ENCODE assay signal across 33 cellular contexts in the genomic region with DNA sequence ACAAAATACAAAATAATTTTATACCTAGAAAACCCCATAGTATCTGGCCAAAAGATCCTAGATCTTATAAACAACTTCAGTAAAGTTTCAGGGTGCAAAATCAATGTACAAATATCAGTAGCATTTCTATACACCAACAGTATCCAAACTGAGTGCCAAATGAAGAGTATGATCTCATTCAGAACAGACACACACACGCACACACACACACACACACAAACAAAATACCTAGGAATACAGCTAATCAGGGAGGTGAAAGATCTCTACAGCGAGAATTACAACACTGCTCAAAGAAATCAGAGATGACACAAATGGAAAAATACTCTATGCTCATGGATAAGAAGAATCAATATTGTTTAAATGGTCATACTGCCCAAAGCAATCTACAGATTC. TPM values are rescaled to one million over a fixed set of nuclear protein-coding genes. Genes with fewer than 3 reads are reported as not detected.
DNase-seq lines count a peak whose midpoint lies in the region; ATAC-seq and TF ChIP-seq lines count a peak whose summit lies in the region.
"Had no signal": no experiment of that assay in that cellular context is flagged by ENCODE, and none has a peak within 500 bp of the region (broad histone marks: within the 10 kb centered on the region; RNA-seq: fewer than 3 reads in every experiment).

No MANE protein-coding gene starts in this region.

- no peaks in the 10 kb centered on the region for H3K27me3 ChIP-seq in KMS-11 (ENCODE audit: insufficient read depth, low read depth)
- H3K27me3 ChIP-seq in brain microvascular endothelial cell (replicated peaks) = no peaks in the 10 kb centered on the region
- no peaks in the 10 kb centered on the region for H3K27me3 ChIP-seq in mesenchymal stem cell (ENCODE audit: control insufficient read depth in 1 of 2, insufficient read depth in 1 of 2, low read length in 2 of 2)
- no peaks in the 10 kb centered on the region for H3K27me3 ChIP-seq in CD4-positive, alpha-beta T cell (ENCODE audit: control insufficient read depth, insufficient read depth, low read length)
- H3K27me3 ChIP-seq: breast epithelium, spleen, transverse colon had no signal

- H2BK5ac ChIP-seq in mesenchymal stem cell (ENCODE audit: low read depth, low read length, poor library complexity, severe bottlenecking) = no peak overlapping the region

- H3K4me3 Mint-ChIP-seq in CD4-positive, alpha-beta T cell = no peak overlapping the region
- H3K4me3 Mint-ChIP-seq in activated CD4-positive, alpha-beta memory T cell treated with anti-CD3 and anti-CD28 coated beads for 36 hours = no peak overlapping the region
- H3K4me3 Mint-ChIP-seq: activated CD4-positive, alpha-beta T cell treated with anti-CD3 and anti-CD28 coated beads, Interleukin-2, amount 10 ng/mL, durations not matched to agents 24 days and 14 days; activated T-cell treated with anti-CD3 and anti-CD28 coated beads, Interleukin-2, amount 50 U/mL, for 4 hours; H9; natural killer cell had no signal

- H2AK5ac ChIP-seq in mesenchymal stem cell (ENCODE audit: low read length, severe bottlenecking) = no peak overlapping the region

- peak overlapping the region; percentile 23; the same call in 1 of the 2 replicates for H3K27ac ChIP-seq in KMS-11
- H3K27ac ChIP-seq in brain microvascular endothelial cell = no peak overlapping the region
- H3K27ac ChIP-seq in mesenchymal stem cell (ENCODE audit: low read length, poor library complexity, severe bottlenecking) = no peak overlapping the region
- H3K27ac ChIP-seq in CD4-positive, alpha-beta T cell (ENCODE audit: low read depth, low read length) = no peak overlapping the region
- H3K27ac ChIP-seq: breast epithelium, coronary artery, left ventricle myocardium inferior, parathyroid adenoma, spleen, transverse colon had no signal

- peak; percentile 11 for DNase-seq in ELR (ENCODE audit: low read depth)
- DNase-seq in brain microvascular endothelial cell = peak; percentile 31
- peak; percentile 39 for DNase-seq in mesenchymal stem cell
- DNase-seq in islet precursor cell = no peak
- no peak for DNase-seq in CD4-positive, alpha-beta T cell
- no peak for DNase-seq in activated CD4-positive, alpha-beta memory T cell treated with anti-CD3 and anti-CD28 coated beads for 36 hours
- DNase-seq: ACHN; activated CD4-positive, alpha-beta T cell treated with anti-CD3 and anti-CD28 coated beads, Interleukin-2, amount 10 ng/mL, durations not matched to agents 24 days and 14 days; activated naive CD4-positive, alpha-beta T cell treated with Interleukin-2 at 50 U/mL for 16 hours; activated T-cell treated with anti-CD3 and anti-CD28 coated beads, Interleukin-2, amount 50 U/mL, for 4 hours; amniotic stem cell; COR-L47; DMS53; effector memory CD4-positive, alpha-beta T cell; GDM1; H9; hypothalamus; KG1; left ventricle myocardium inferior; midbrain; natural killer cell; NCI-H1694; NCI-H2171; NCI-H524; PC-3; spleen; transverse colon had no signal

- H3K9ac ChIP-seq in KMS-11 = no peak overlapping the region
- no peak overlapping the region for H3K9ac ChIP-seq in mesenchymal stem cell (ENCODE audit: low read length)
- H3K9ac ChIP-seq: parathyroid adenoma had no signal

- no peak overlapping the region for H3K23ac ChIP-seq in mesenchymal stem cell (ENCODE audit: low read length in 2 of 2)

- H3K4ac ChIP-seq in mesenchymal stem cell (ENCODE audit: low read depth in 1 of 2, low read length in 2 of 2) = no peak overlapping the region

- WGBS in mesenchymal stem cell = 67% methylated on average over 1 of the region's 2 CpGs

- no peak overlapping the region for H3K27ac Mint-ChIP-seq in CD4-positive, alpha-beta T cell
- no peak overlapping the region for H3K27ac Mint-ChIP-seq in activated CD4-positive, alpha-beta memory T cell treated with anti-CD3 and anti-CD28 coated beads for 36 hours
- H3K27ac Mint-ChIP-seq: activated CD4-positive, alpha-beta T cell treated with anti-CD3 and anti-CD28 coated beads, Interleukin-2, amount 10 ng/mL, durations not matched to agents 24 days and 14 days; H9 had no signal

- intact Hi-C loops in CD4-positive, alpha-beta T cell (cut with DNase I, micrococcal nuclease) = no loop called here
- intact Hi-C loops in activated CD4-positive, alpha-beta memory T cell treated with anti-CD3 and anti-CD28 coated beads for 36 hours (cut with micrococcal nuclease) = no loop called here

- peaks cover 4% of the 10 kb centered on the region for H3K79me1 ChIP-seq in mesenchymal stem cell (replicated peaks; ENCODE audit: low read length, poor library complexity, severe bottlenecking)

- H2BK120ac ChIP-seq in mesenchymal stem cell (ENCODE audit: low read depth, low read length) = no peak overlapping the region

- no peak overlapping the region for H4K91ac ChIP-seq in mesenchymal stem cell (ENCODE audit: low read length)

- H4K20me1 ChIP-seq in KMS-11 (ENCODE audit: insufficient read depth) = no peaks in the 10 kb centered on the region

- no peak overlapping the region for H2BK12ac ChIP-seq in mesenchymal stem cell (ENCODE audit: low read length in 2 of 2)

- no peaks in the 10 kb centered on the region for H3K4me1 Mint-ChIP-seq in CD4-positive, alpha-beta T cell (ENCODE audit: low read depth)
- no peaks in the 10 kb centered on the region for H3K4me1 Mint-ChIP-seq in activated CD4-positive, alpha-beta memory T cell treated with anti-CD3 and anti-CD28 coated beads for 36 hours (ENCODE audit: low read depth)
- H3K4me1 Mint-ChIP-seq: H9 had no signal

- H3K14ac ChIP-seq in mesenchymal stem cell (ENCODE audit: low read length in 2 of 2) = no peak overlapping the region

- H2BK15ac ChIP-seq in mesenchymal stem cell (ENCODE audit: low read depth, poor library complexity, severe bottlenecking) = no peak overlapping the region

- H3K4me1 ChIP-seq in KMS-11 (ENCODE audit: low read depth, poor library complexity, severe bottlenecking) (peaks cover 27% of the 10 kb centered on the region), mesenchymal stem cell (ENCODE audit: control insufficient read depth, insufficient read depth, low read depth, low read length) (no peaks in the 10 kb centered on the region)
- H3K4me1 ChIP-seq: breast epithelium, parathyroid adenoma, spleen, transverse colon had no signal

- peak overlapping the region; percentile 77 for H3K4me2 ChIP-seq in KMS-11
- no peak overlapping the region for H3K4me2 ChIP-seq in mesenchymal stem cell (ENCODE audit: low read length, poor library complexity, severe bottlenecking)

- H3K27me3 Mint-ChIP-seq in CD4-positive, alpha-beta T cell = no peaks in the 10 kb centered on the region
- H3K27me3 Mint-ChIP-seq in activated CD4-positive, alpha-beta memory T cell treated with anti-CD3 and anti-CD28 coated beads for 36 hours = no peaks in the 10 kb centered on the region

- no peaks in the 10 kb centered on the region for H3K79me2 ChIP-seq in KMS-11 (ENCODE audit: insufficient read depth, low read depth)

- no peaks in the 10 kb centered on the region for H3K9me3 ChIP-seq in mesenchymal stem cell (ENCODE audit: control insufficient read depth, low read length)
- H3K9me3 ChIP-seq in CD4-positive, alpha-beta T cell (ENCODE audit: control insufficient read depth, low read length) = no peaks in the 10 kb centered on the region
- H3K9me3 ChIP-seq: breast epithelium, left ventricle myocardium inferior, spleen, transverse colon had no signal

- POLR2A ChIA-PET in CD4-positive, alpha-beta T cell (lab: Charles Lee) = no interaction called here
- POLR2A ChIA-PET in activated CD4-positive, alpha-beta memory T cell treated with anti-CD3 and anti-CD28 coated beads for 36 hours (lab: Charles Lee) = no interaction called here

- in situ Hi-C loops in brain microvascular endothelial cell (cut with HindIII; ENCODE audit: low pct_ligation_motif_present, low sequenced_read_pairs) = no loop called here

- ATAC-seq in GM18502 (IDR thresholded peaks at IDR 0.05; ENCODE audit: poor library complexity, unreplicated experiment) = no peak
- no peak for ATAC-seq in CD4-positive, alpha-beta T cell (ENCODE audit: poor library complexity)
- ATAC-seq: activated T-cell treated with anti-CD3 and anti-CD28 coated beads, Interleukin-2, amount 50 U/mL, for 4 hours; PC-3; Right ventricle myocardium inferior had no signal

- H3K36me3 ChIP-seq in KMS-11 (ENCODE audit: insufficient read depth) (no peaks in the 10 kb centered on the region), brain microvascular endothelial cell (replicated peaks) (no peaks in the 10 kb centered on the region), mesenchymal stem cell (ENCODE audit: control insufficient read depth in 1 of 2, insufficient read depth in 2 of 2, low read depth in 1 of 2, low read length in 2 of 2) (no peaks in the 10 kb centered on the region)
- H3K36me3 ChIP-seq: breast epithelium, left ventricle myocardium inferior, spleen, transverse colon had no signal

- H2AFZ ChIP-seq in KMS-11 (ENCODE audit: low read depth) (no peak overlapping the region), mesenchymal stem cell (ENCODE audit: low read depth, low read length) (no peak overlapping the region)
- H2AFZ ChIP-seq: parathyroid adenoma had no signal

- no peak overlapping the region for H3K18ac ChIP-seq in mesenchymal stem cell (ENCODE audit: low read depth in 1 of 2, low read length in 2 of 2)

- no peaks in the 10 kb centered on the region for H3K9me3 Mint-ChIP-seq in CD4-positive, alpha-beta T cell
- no peaks in the 10 kb centered on the region for H3K9me3 Mint-ChIP-seq in activated CD4-positive, alpha-beta memory T cell treated with anti-CD3 and anti-CD28 coated beads for 36 hours
- H3K9me3 Mint-ChIP-seq: activated CD4-positive, alpha-beta T cell treated with anti-CD3 and anti-CD28 coated beads, Interleukin-2, amount 10 ng/mL, durations not matched to agents 24 days and 14 days; activated T-cell treated with anti-CD3 and anti-CD28 coated beads, Interleukin-2, amount 50 U/mL, for 4 hours; H9; natural killer cell had no signal

- TF ChIP-seq CTCF in KMS-11 (conservative IDR thresholded peaks at IDR 0.05; ENCODE audit: low read depth, low read length) = no peak
- TF ChIP-seq CTCF in brain microvascular endothelial cell (IDR thresholded peaks at IDR 0.05; ENCODE audit: low read depth, low read length, missing control alignments) = no peak
- TF ChIP-seq CTCF in CD4-positive, alpha-beta T cell (IDR thresholded peaks at IDR 0.05) = no peak

- H3K4me3 ChIP-seq in KMS-11 (IDR thresholded peaks at IDR 0.05; ENCODE audit: insufficient read depth, low read depth, low read length) (no peak overlapping the region), brain microvascular endothelial cell (ENCODE audit: low read depth, low read length) (no peak overlapping the region), mesenchymal stem cell (ENCODE audit: insufficient read depth in 1 of 2, low read depth in 1 of 2, low read length in 2 of 2) (no peak overlapping the region)
- H3K4me3 ChIP-seq: breast epithelium, coronary artery, left ventricle myocardium inferior, spleen, transverse colon had no signal

- H3K36me3 Mint-ChIP-seq in CD4-positive, alpha-beta T cell (ENCODE audit: low read depth) = no peaks in the 10 kb centered on the region
- no peaks in the 10 kb centered on the region for H3K36me3 Mint-ChIP-seq in activated CD4-positive, alpha-beta memory T cell treated with anti-CD3 and anti-CD28 coated beads for 36 hours
- H3K36me3 Mint-ChIP-seq: natural killer cell had no signal

- no peak overlapping the region for H4K8ac ChIP-seq in mesenchymal stem cell (ENCODE audit: low read length)

- CTCF ChIA-PET in CD4-positive, alpha-beta T cell (lab: Charles Lee) = no interaction called here
- CTCF ChIA-PET in activated CD4-positive, alpha-beta memory T cell treated with anti-CD3 and anti-CD28 coated beads for 36 hours (lab: Charles Lee) = no interaction called here

RNA-seq across cellular contexts. Expression of gene TOMM6, which starts 49.2 kb away (rescaled TPM):
- polyA plus RNA-seq in mesenchymal stem cell (2013, experiment 1 of 2) = 244 TPM
- 241 TPM for polyA plus RNA-seq in mesenchymal stem cell (2013, experiment 2 of 2)
- 10 to 100 TPM; 78.8 to 83.2 TPM for total RNA-seq in CD4-positive, alpha-beta T cell
- 100 to 1,000 TPM; 264 to 280 TPM for total RNA-seq in activated CD4-positive, alpha-beta memory T cell treated with anti-CD3 and anti-CD28 coated beads for 36 hours

RNA-seq across cellular contexts. Expression of gene PRICKLE4, which starts 56.1 kb away (rescaled TPM):
- polyA plus RNA-seq in mesenchymal stem cell (2013, experiment 1 of 2) = 0.33 TPM
- polyA plus RNA-seq in mesenchymal stem cell (2013, experiment 2 of 2) = 0.15 TPM
- not detected for total RNA-seq in CD4-positive, alpha-beta T cell
- total RNA-seq in activated CD4-positive, alpha-beta memory T cell treated with anti-CD3 and anti-CD28 coated beads for 36 hours = under 1 TPM in 1 of 2 experiments, not detected in 1; 0.71 TPM
- total RNA-seq: activated CD4-positive, alpha-beta T cell treated with anti-CD3 and anti-CD28 coated beads, Interleukin-2, amount 10 ng/mL, durations not matched to agents 24 days and 14 days; activated T-cell treated with anti-CD3 and anti-CD28 coated beads, Interleukin-2, amount 50 U/mL, for 4 hours; natural killer cell had no signal

RNA-seq across cellular contexts. Expression of gene FRS3, which starts 57.0 kb away (rescaled TPM):
- 3.6 TPM for polyA plus RNA-seq in mesenchymal stem cell (2013, experiment 1 of 2)
- polyA plus RNA-seq in mesenchymal stem cell (2013, experiment 2 of 2) = 2.9 TPM
- total RNA-seq in CD4-positive, alpha-beta T cell = 1 to 10 TPM; 4.6 to 5.4 TPM
- 1 to 10 TPM; 4.8 to 5.5 TPM for total RNA-seq in activated CD4-positive, alpha-beta memory T cell treated with anti-CD3 and anti-CD28 coated beads for 36 hours

RNA-seq across cellular contexts. Expression of gene USP49, which starts 58.5 kb away (rescaled TPM):
- polyA plus RNA-seq in mesenchymal stem cell (2013, experiment 1 of 2) = 1.5 TPM
- polyA plus RNA-seq in mesenchymal stem cell (2013, experiment 2 of 2) = 1.3 TPM
- total RNA-seq in CD4-positive, alpha-beta T cell = 1 to 10 TPM; 1.3 TPM
- 1 to 10 TPM; 6.1 to 6.3 TPM for total RNA-seq in activated CD4-positive, alpha-beta memory T cell treated with anti-CD3 and anti-CD28 coated beads for 36 hours

Comparison
In these comparisons a context has a peak if more than half of its experiments do, and no peak if none do; other contexts are left out.
1. DNase-seq: peak in ELR (single experiment), brain microvascular endothelial cell (single experiment) and mesenchymal stem cell (single experiment); none in islet precursor cell (single experiment), CD4-positive, alpha-beta T cell (0 of 10) and activated CD4-positive, alpha-beta memory T cell treated with anti-CD3 and anti-CD28 coated beads for 36 hours (single experiment).